In genomic region chr7:156948361-156948760, GRCh38 we compare ENCODE assay signal across 10 cellular contexts. TPM values are rescaled to one million over a fixed set of nuclear protein-coding genes. Genes with fewer than 3 reads are reported as not detected.
A peak's percentile ranks its signal among the peaks of the same experiment; 100 is the strongest.
DNase-seq lines count a peak whose midpoint lies in the region; ATAC-seq and TF ChIP-seq lines count a peak whose summit lies in the region.
"Had no signal": no experiment of that assay in that cellular context is flagged by ENCODE, and none has a peak within 500 bp of the region (broad histone marks: within the 10 kb centered on the region; RNA-seq: fewer than 3 reads in every experiment).

No MANE protein-coding gene starts in this region.

- ATAC-seq in thoracic aorta (ENCODE audit: insufficient number of reproducible peaks, low FRiP score, low read depth) (no peak), HG02981 (IDR thresholded peaks at IDR 0.05; ENCODE audit: unreplicated experiment) (no peak), HG03354 (IDR thresholded peaks at IDR 0.05; ENCODE audit: poor library complexity, severe bottlenecking, unreplicated experiment) (no peak)

- H3K4me1 Mint-ChIP-seq in MCF 10A (ENCODE audit: insufficient read depth, unreplicated experiment) (peaks cover 18% of the 10 kb centered on the region), immature natural killer cell (peaks cover 23 to 32% of the 10 kb centered on the region in 2 donors)
- peaks cover 23% of the 10 kb centered on the region for H3K4me1 Mint-ChIP-seq in activated naive CD8-positive, alpha-beta T cell treated with anti-CD3 and anti-CD28 coated beads for 36 hours

- H3K27me3 Mint-ChIP-seq in MCF 10A (ENCODE audit: insufficient read depth, unreplicated experiment) (no peaks in the 10 kb centered on the region), immature natural killer cell (ENCODE audit: low read depth in 3 of 3) (peaks cover 9 to 19% (median 12%) of the 10 kb centered on the region in 3 donors)
- peaks cover 19% of the 10 kb centered on the region for H3K27me3 Mint-ChIP-seq in activated naive CD8-positive, alpha-beta T cell treated with anti-CD3 and anti-CD28 coated beads for 36 hours

- no peaks in the 10 kb centered on the region for H3K9me3 Mint-ChIP-seq in MCF 10A (ENCODE audit: unreplicated experiment)
- H3K9me3 Mint-ChIP-seq in activated naive CD8-positive, alpha-beta T cell treated with anti-CD3 and anti-CD28 coated beads for 36 hours = no peaks in the 10 kb centered on the region
- H3K9me3 Mint-ChIP-seq in immature natural killer cell = no peaks in the 10 kb centered on the region

- no peak for DNase-seq in breast epithelium (ENCODE audit: low spot score in 2 of 2)
- DNase-seq in MCF 10A (ENCODE audit: unreplicated experiment) = no peak
- no peak for DNase-seq in activated naive CD8-positive, alpha-beta T cell treated with anti-CD3 and anti-CD28 coated beads for 36 hours
- no peak for DNase-seq in immature natural killer cell
- no peak for DNase-seq in thoracic aorta (ENCODE audit: low spot score)
- no peak for DNase-seq in WERI-Rb-1
- DNase-seq: BE2C, NCI-H226 had no signal

- POLR2A ChIA-PET in MCF 10A (lab: Yijun Ruan, JAX) = interaction anchor here (0.6 to 4.4 kb wide), 2 partner anchors 55 to 251 kb away, joined by 3 to 45 read pairs; partner anchors contain the start of gene LMBR1

- H3K4me3 ChIP-seq in breast epithelium = peak overlapping the region; percentile 84 to 99 (median 97)
- H3K4me3 ChIP-seq in thoracic aorta = peak overlapping the region; percentile 98
- no peak overlapping the region for H3K4me3 ChIP-seq in WERI-Rb-1 (ENCODE audit: low read depth, low read length)

- no peak overlapping the region for H3K27ac ChIP-seq in breast epithelium
- H3K27ac ChIP-seq in thoracic aorta = no peak overlapping the region
- no peak overlapping the region for H3K27ac ChIP-seq in WERI-Rb-1

- no peaks in the 10 kb centered on the region for H3K9me3 ChIP-seq in breast epithelium
- no peaks in the 10 kb centered on the region for H3K9me3 ChIP-seq in thoracic aorta
- H3K9me3 ChIP-seq in WERI-Rb-1 (ENCODE audit: severe bottlenecking) = no peaks in the 10 kb centered on the region
- H3K9me3 ChIP-seq: BE2C had no signal

- H3K4me3 Mint-ChIP-seq in MCF 10A (ENCODE audit: unreplicated experiment) (no peak overlapping the region), immature natural killer cell (peak overlapping the region; percentile 21 to 62 (median 47))
- peak overlapping the region; percentile 97 for H3K4me3 Mint-ChIP-seq in activated naive CD8-positive, alpha-beta T cell treated with anti-CD3 and anti-CD28 coated beads for 36 hours

- H3K27ac Mint-ChIP-seq in MCF 10A (ENCODE audit: low read depth, unreplicated experiment) (no peak overlapping the region), immature natural killer cell (peak overlapping the region in 1 of 6 donors; percentile 22)
- H3K27ac Mint-ChIP-seq in activated naive CD8-positive, alpha-beta T cell treated with anti-CD3 and anti-CD28 coated beads for 36 hours = no peak overlapping the region

- H3K4me1 ChIP-seq in breast epithelium (peaks cover 0 to 13% of the 10 kb centered on the region in 2 donors), thoracic aorta (ENCODE audit: control insufficient read depth in 1 of 2, low read depth in 2 of 2) (peaks cover 17 to 30% of the 10 kb centered on the region in 2 donors)

- CTCF ChIA-PET in MCF 10A (lab: Yijun Ruan, JAX) = interaction anchor here (0.7 to 2.7 kb wide), 3 partner anchors 8 to 241 kb away, joined by 3 to 10 read pairs (median 6); partner anchors contain the start of gene LMBR1

- no TSS peak for BruUV-seq in MCF 10A (replicated peaks; lab: Mats Ljungman, UMichigan)

- no peaks in the 10 kb centered on the region for H3K27me3 ChIP-seq in breast epithelium
- H3K27me3 ChIP-seq in thoracic aorta (replicated peaks; ENCODE audit: insufficient read depth) = no peaks in the 10 kb centered on the region
- H3K27me3 ChIP-seq in WERI-Rb-1 (ENCODE audit: insufficient read depth, low read depth, severe bottlenecking) = no peaks in the 10 kb centered on the region
- H3K27me3 ChIP-seq: BE2C had no signal

- intact Hi-C loops in breast epithelium (cut with DNase I; ENCODE audit: low total_unique reads) = no loop called here
- intact Hi-C loops in MCF 10A (cut with micrococcal nuclease) = no loop called here

- no peaks in the 10 kb centered on the region for H3K36me3 ChIP-seq in breast epithelium
- H3K36me3 ChIP-seq in thoracic aorta = peaks cover 9% of the 10 kb centered on the region
- peaks cover 23% of the 10 kb centered on the region for H3K36me3 ChIP-seq in WERI-Rb-1

- H3K36me3 Mint-ChIP-seq in MCF 10A (ENCODE audit: insufficient read depth, unreplicated experiment) (peaks cover 24% of the 10 kb centered on the region), immature natural killer cell (peaks cover 0 to 8% (median 3%) of the 10 kb centered on the region in 3 donors)
- H3K36me3 Mint-ChIP-seq in activated naive CD8-positive, alpha-beta T cell treated with anti-CD3 and anti-CD28 coated beads for 36 hours = peaks cover 18% of the 10 kb centered on the region

- TF ChIP-seq CTCF in breast epithelium (IDR thresholded peaks at IDR 0.05) (no peak), MCF 10A (IDR thresholded peaks at IDR 0.05; ENCODE audit: unreplicated experiment) (no peak), thoracic aorta (IDR thresholded peaks at IDR 0.05) (no peak), WERI-Rb-1 (IDR thresholded peaks at IDR 0.05; ENCODE audit: low read depth, low read length) (no peak)

- no peak for TF ChIP-seq POLR2A in breast epithelium (IDR thresholded peaks at IDR 0.05)

RNA-seq across cellular contexts. Expression of gene NOM1, which starts 1.2 kb away (rescaled TPM):
- 10 to 100 TPM; 17.1 to 31.5 (median 25.2) TPM for total RNA-seq in breast epithelium
- 25.9 and 34.1 TPM in 2 replicates for total RNA-seq in MCF 10A (2022)
- total RNA-seq in activated naive CD8-positive, alpha-beta T cell treated with anti-CD3 and anti-CD28 coated beads for 36 hours = 10 to 100 TPM; 31.5 to 35.4 TPM
- 1 to 10 TPM in 2 of 3 donors, under 1 TPM in 1; 0.36 to 7.2 (median 3.0) TPM for polyA plus RNA-seq in immature natural killer cell
- 10 to 100 TPM; 18.4 to 40.6 TPM for total RNA-seq in thoracic aorta

RNA-seq across cellular contexts. Expression of gene LMBR1, which starts 55.4 kb away (rescaled TPM):
- total RNA-seq in breast epithelium (10 to 100 TPM; 69.0 to 90.6 (median 88.8) TPM), MCF 10A (2022) (95.6 and 105 TPM in 2 replicates), thoracic aorta (10 to 100 TPM; 54.3 to 56.6 TPM)
- total RNA-seq in activated naive CD8-positive, alpha-beta T cell treated with anti-CD3 and anti-CD28 coated beads for 36 hours = 10 to 100 TPM; 47.5 to 50.4 TPM
- polyA plus RNA-seq in immature natural killer cell = 10 to 100 TPM; 20.2 to 34.3 (median 23.3) TPM
